25 cellular contexts compared by ENCODE assay signal in the genomic region with DNA sequence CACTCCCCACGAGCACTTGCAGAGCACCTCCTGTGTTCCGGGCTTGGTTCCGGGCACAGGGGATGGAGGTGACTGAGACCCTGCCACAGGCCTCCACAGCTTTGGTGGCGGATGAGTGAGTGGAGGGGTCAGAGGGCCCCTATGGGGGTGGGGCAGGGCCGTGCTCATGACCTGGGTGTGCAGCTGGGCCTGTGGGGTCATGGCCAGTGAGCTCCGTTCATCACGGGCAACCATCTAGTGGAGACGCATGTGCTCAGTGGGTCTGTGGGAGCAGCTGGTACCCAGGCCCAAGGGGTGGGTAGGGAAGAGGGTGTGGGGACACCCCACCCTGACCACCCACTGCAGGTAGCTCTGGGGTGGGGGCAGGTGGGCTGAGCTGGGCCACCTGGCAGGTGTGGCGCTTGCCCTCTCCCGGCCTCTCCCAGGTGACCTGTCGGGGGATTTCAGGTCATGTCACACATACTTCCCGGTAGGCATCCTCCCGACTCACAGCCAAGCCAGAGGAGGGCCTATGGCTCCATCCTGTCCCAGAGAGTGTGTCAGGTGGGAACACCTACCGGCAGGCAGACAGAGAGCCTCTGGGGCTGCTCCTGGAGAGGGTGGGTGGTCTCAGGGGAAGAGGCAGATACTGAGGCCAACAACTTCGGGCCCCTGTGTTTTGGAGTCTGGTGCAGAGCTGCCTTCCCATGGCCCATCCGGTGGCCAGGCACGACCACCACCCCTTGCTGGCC. TPM values are rescaled to one million over a fixed set of nuclear protein-coding genes. Genes with fewer than 3 reads are reported as not detected.
DNase-seq lines count a peak whose midpoint lies in the region; ATAC-seq and TF ChIP-seq lines count a peak whose summit lies in the region.
"Had no signal": no experiment of that assay in that cellular context is flagged by ENCODE, and none has a peak within 500 bp of the region (broad histone marks: within the 10 kb centered on the region; RNA-seq: fewer than 3 reads in every experiment).

No MANE protein-coding gene starts in this region.

- H3K4me1 ChIP-seq in Caco-2: peaks cover 53% of the 10 kb centered on the region
- peaks cover 14% of the 10 kb centered on the region for H3K4me1 ChIP-seq in lower lobe of right lung
- H3K4me1 ChIP-seq in spleen: peaks cover 0 to 12% (median 0%) of the 10 kb centered on the region in 6 donors
- peaks cover 3 to 16% (median 10%) of the 10 kb centered on the region in 4 donors for H3K4me1 ChIP-seq in upper lobe of left lung

- ATAC-seq in lower lobe of right lung: no peak
- no peak for ATAC-seq in upper lobe of left lung (ENCODE audit: low FRiP score in 2 of 2)
- ATAC-seq: activated T-cell treated with anti-CD3 and anti-CD28 coated beads, Interleukin-2, amount 50 U/mL, for 72 hours; Panc1; right cardiac atrium had no signal

- CTCF ChIA-PET in Caco-2 (lab: Charles Lee): no interaction called here

- BruUV-seq in Caco-2 (replicated peaks; lab: Mats Ljungman, UMichigan): no TSS peak

- H3K27me3 Mint-ChIP-seq in Caco-2 (ENCODE audit: insufficient read depth, unreplicated experiment): no peaks in the 10 kb centered on the region
- H3K27me3 Mint-ChIP-seq: stimulated activated naive CD8-positive, alpha-beta T cell treated with anti-CD3 and anti-CD28 coated beads, Interleukin-15, Interleukin-2, amounts not matched to agents 100 ng/mL and 50 ng/mL, for 24 hours had no signal

- intact Hi-C loops in Caco-2 (cut with micrococcal nuclease; ENCODE audit: unreplicated experiment) (no loop called here), lower lobe of right lung (cut with DNase I) (no loop called here), spleen (cut with DNase I; ENCODE audit: low total_unique reads) (no loop called here)

- DNase-seq in activated effector memory CD4-positive, alpha-beta T cell treated with anti-CD3 and anti-CD28 coated beads, Interleukin-2, amount 50 U/mL, for 16 hours: peak; percentile 55
- no peak for DNase-seq in activated effector memory CD4-positive, alpha-beta T cell treated with Interleukin-2 at 50 U/mL for 16 hours
- DNase-seq in Caco-2: peak in 1 of 2 experiments; percentile 43
- DNase-seq in lower lobe of right lung: peak; percentile 39
- DNase-seq in spleen: peak; percentile 66
- no peak for DNase-seq in NCI-H526 treated with DMSO at 0.1 percent for 48 hours (lab: John Stamatoyannopoulos, UW)
- DNase-seq in upper lobe of left lung: no peak
- DNase-seq in GM19238 (ENCODE audit: insufficient read length, low spot score): no peak
- DNase-seq: activated CD4-positive, alpha-beta T cell treated with anti-CD3 and anti-CD28 coated beads for 48 hours; activated T-cell treated with anti-CD3 and anti-CD28 coated beads, Interleukin-2, amount 50 U/mL, for 72 hours; cerebellar nuclear complex; GF-D8; kidney glomerular epithelial cell; NCI-H146; NK-92 treated with Interleukin-12 subunit alpha and Interleukin-12 subunit beta, amount 100 ng/mL, for 24 hours had no signal

- POLR2A ChIA-PET in Caco-2 (lab: Charles Lee): no interaction called here

- H3K36me3 ChIP-seq in Caco-2 (ENCODE audit: control insufficient read depth, insufficient read depth, low read length) (no peaks in the 10 kb centered on the region), lower lobe of right lung (no peaks in the 10 kb centered on the region), spleen (no peaks in the 10 kb centered on the region), upper lobe of left lung (no peaks in the 10 kb centered on the region)
- H3K36me3 ChIP-seq: tibial nerve had no signal

- H3K9me3 ChIP-seq in Caco-2 (no peaks in the 10 kb centered on the region), lower lobe of right lung (no peaks in the 10 kb centered on the region), spleen (no peaks in the 10 kb centered on the region), upper lobe of left lung (no peaks in the 10 kb centered on the region)
- H3K9me3 ChIP-seq: tibial nerve had no signal

- WGBS in spleen, 5 donors: 76 to 82% (median 80%) methylated on average over 10 to 17 of the region's 17 CpGs
- WGBS in upper lobe of left lung, 2 donors: 53 to 81% methylated on average over 2 to 15 of the region's 17 CpGs

- no peak overlapping the region for H3K27ac ChIP-seq in lower lobe of right lung
- H3K27ac ChIP-seq in spleen: no peak overlapping the region
- H3K27ac ChIP-seq in upper lobe of left lung: no peak overlapping the region
- H3K27ac ChIP-seq: tibial nerve had no signal

- peak overlapping the region; percentile 44 for H3K4me3 Mint-ChIP-seq in Caco-2 (ENCODE audit: unreplicated experiment)
- H3K4me3 Mint-ChIP-seq: activated T-cell treated with anti-CD3 and anti-CD28 coated beads, Interleukin-2, amount 50 U/mL, for 72 hours; GM23338; stimulated activated naive CD8-positive, alpha-beta T cell treated with anti-CD3 and anti-CD28 coated beads, Interleukin-15, Interleukin-2, amounts not matched to agents 100 ng/mL and 50 ng/mL, for 24 hours had no signal

- peak overlapping the region; percentile 97 for H3K27ac Mint-ChIP-seq in Caco-2 (ENCODE audit: unreplicated experiment)
- H3K27ac Mint-ChIP-seq: activated T-cell treated with anti-CD3 and anti-CD28 coated beads, Interleukin-2, amount 50 U/mL, for 72 hours; GM23338; stimulated activated naive CD8-positive, alpha-beta T cell treated with anti-CD3 and anti-CD28 coated beads, Interleukin-15, Interleukin-2, amounts not matched to agents 100 ng/mL and 50 ng/mL, for 24 hours had no signal

- H3K4me1 Mint-ChIP-seq in Caco-2 (ENCODE audit: low read depth, unreplicated experiment): peaks cover 40% of the 10 kb centered on the region

- no peak overlapping the region for H3K4me3 ChIP-seq in Caco-2 (ENCODE audit: low read depth, low read length)
- no peak overlapping the region for H3K4me3 ChIP-seq in lower lobe of right lung
- no peak overlapping the region for H3K4me3 ChIP-seq in spleen
- H3K4me3 ChIP-seq in upper lobe of left lung: no peak overlapping the region
- H3K4me3 ChIP-seq: GM23338, tibial nerve had no signal

- no peak for TF ChIP-seq POLR2A in spleen (IDR thresholded peaks at IDR 0.05)
- no peak for TF ChIP-seq POLR2A in upper lobe of left lung (IDR thresholded peaks at IDR 0.05)

- H3K27me3 ChIP-seq in Caco-2 (replicated peaks; ENCODE audit: control insufficient read depth, insufficient read depth, low read length) (no peaks in the 10 kb centered on the region), lower lobe of right lung (ENCODE audit: low read depth) (no peaks in the 10 kb centered on the region), spleen (replicated peaks in 1 of 7) (peaks cover 0 to 27% (median 0%) of the 10 kb centered on the region in 7 donors), upper lobe of left lung (no peaks in the 10 kb centered on the region)
- H3K27me3 ChIP-seq: tibial nerve had no signal

- TF ChIP-seq EP300 in upper lobe of left lung (IDR thresholded peaks at IDR 0.05): no peak

- TF ChIP-seq CTCF in Caco-2 (IDR thresholded peaks at IDR 0.05; ENCODE audit: insufficient read depth in 1 of 2, low read depth in 1 of 2, low read length in 1 of 2, severe bottlenecking in 1 of 2, unreplicated experiment in 1 of 2): no peak
- TF ChIP-seq CTCF in lower lobe of right lung (IDR thresholded peaks at IDR 0.05): no peak
- TF ChIP-seq CTCF in spleen (IDR thresholded peaks at IDR 0.05 in 8 of 11, conservative IDR thresholded peaks at IDR 0.05 in 3 of 11): no peak
- TF ChIP-seq CTCF in upper lobe of left lung (IDR thresholded peaks at IDR 0.05): no peak

- no peaks in the 10 kb centered on the region for H3K9me3 Mint-ChIP-seq in Caco-2 (ENCODE audit: unreplicated experiment)
- H3K9me3 Mint-ChIP-seq: activated T-cell treated with anti-CD3 and anti-CD28 coated beads, Interleukin-2, amount 50 U/mL, for 72 hours; GM23338; stimulated activated naive CD8-positive, alpha-beta T cell treated with anti-CD3 and anti-CD28 coated beads, Interleukin-15, Interleukin-2, amounts not matched to agents 100 ng/mL and 50 ng/mL, for 24 hours had no signal

- H3K36me3 Mint-ChIP-seq in Caco-2 (ENCODE audit: insufficient read depth, unreplicated experiment): peaks cover 26% of the 10 kb centered on the region

RNA-seq across cellular contexts. Expression of a gene that starts 3.6 kb away (rescaled TPM):
- total RNA-seq in Caco-2 (2022): 14.3 and 14.7 TPM in 2 replicates
- total RNA-seq in lower lobe of right lung: not detected
- total RNA-seq in spleen: not detected
- polyA plus RNA-seq in spleen: not detected
- under 1 TPM in 3 of 6 donors, not detected in 3; 0.20 to 0.61 (median 0.31) TPM for total RNA-seq in upper lobe of left lung
- total RNA-seq: activated T-cell treated with anti-CD3 and anti-CD28 coated beads, Interleukin-2, amount 50 U/mL, for 72 hours; glomerular endothelial cell; GM23338; lung microvascular endothelial cell; NCI-H460; right cardiac atrium; SK-MEL-5; T-helper 1 cell treated with Interleukin-12 subunit alpha and Interleukin-12 subunit beta and Interleukin-4 antibody, amounts not matched to agents 30 ng/mL and 1 ng/mL, for 36 hours had no signal
- polyA plus RNA-seq: GM23338, right cardiac atrium had no signal

Comparison
In these comparisons a context has a peak if more than half of its experiments do, and no peak if none do; other contexts are left out.
1. DNase-seq: peak in activated effector memory CD4-positive, alpha-beta T cell treated with anti-CD3 and anti-CD28 coated beads, Interleukin-2, amount 50 U/mL, for 16 hours (single experiment), lower lobe of right lung (single experiment) and spleen (single experiment); none in activated effector memory CD4-positive, alpha-beta T cell treated with Interleukin-2 at 50 U/mL for 16 hours (single experiment), NCI-H526 treated with DMSO at 0.1 percent for 48 hours (single experiment), upper lobe of left lung (0 of 2) and GM19238 (single experiment).